15 cellular contexts compared by ENCODE assay signal in the genomic region with DNA sequence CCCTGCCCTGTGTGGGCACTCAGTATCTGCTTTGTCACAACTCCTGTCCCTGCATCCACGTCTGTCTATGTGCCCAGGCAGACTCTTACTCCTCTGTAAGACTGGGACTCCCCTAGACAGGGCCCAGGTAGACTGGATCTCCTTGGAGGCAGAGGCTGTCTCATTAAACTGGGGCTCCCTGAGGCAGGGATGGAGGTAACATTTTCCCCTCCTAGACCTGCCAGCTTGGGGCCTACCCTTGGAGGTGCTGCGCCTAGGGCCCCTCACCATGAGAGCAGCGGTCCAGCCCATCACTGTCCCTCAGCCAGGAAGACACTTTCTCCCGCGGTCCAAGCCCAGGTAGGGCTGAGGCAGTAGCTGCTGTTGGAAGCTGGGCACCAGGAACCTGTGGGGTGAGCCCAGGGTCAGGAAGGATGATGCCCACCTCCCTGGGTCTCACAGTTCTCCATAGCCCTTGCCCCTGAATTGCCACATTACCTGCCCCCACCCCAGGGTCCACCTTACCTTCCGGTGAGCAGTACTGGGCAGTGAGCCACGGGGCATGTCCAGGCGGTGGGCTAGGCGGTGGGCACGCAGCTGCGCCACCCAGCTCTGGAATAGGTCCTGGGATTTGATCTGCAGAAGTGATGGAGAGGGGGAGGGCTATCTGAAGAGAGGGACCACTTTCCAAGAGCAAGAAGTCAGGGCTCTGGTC. TPM values are rescaled to one million over a fixed set of nuclear protein-coding genes. Genes with fewer than 3 reads are reported as not detected.
DNase-seq lines count a peak whose midpoint lies in the region; ATAC-seq and TF ChIP-seq lines count a peak whose summit lies in the region.
"Had no signal": no experiment of that assay in that cellular context is flagged by ENCODE, and none has a peak within 500 bp of the region (broad histone marks: within the 10 kb centered on the region; RNA-seq: fewer than 3 reads in every experiment).

No MANE protein-coding gene starts in this region.

- H3K27me3 Mint-ChIP-seq in activated CD8-positive, alpha-beta T cell treated with anti-CD3 and anti-CD28 coated beads, Interleukin-2, amount 10 ng/mL, durations not matched to agents 7 days and 5 days (ENCODE audit: low read depth) = no peaks in the 10 kb centered on the region
- H3K27me3 Mint-ChIP-seq in activated CD8-positive, alpha-beta T cell treated with anti-CD3 and anti-CD28 coated beads for 36 hours = no peaks in the 10 kb centered on the region
- H3K27me3 Mint-ChIP-seq in endothelial cell (ENCODE audit: unreplicated experiment) = peaks cover 8% of the 10 kb centered on the region
- no peaks in the 10 kb centered on the region for H3K27me3 Mint-ChIP-seq in activated T-helper 1 cell treated with anti-CD3 and anti-CD28 coated beads, Interleukin-12 subunit alpha, Interleukin-12 subunit beta, Interleukin-2, Interleukin-4 antibody, amounts not matched to agents 30 ng/mL and 10 ng/mL and 1 ng/mL, durations not matched to agents 14 hours and 24 hours and 36 hours (ENCODE audit: insufficient read depth)
- H3K27me3 Mint-ChIP-seq: CD8-positive, alpha-beta memory T cell had no signal

- CTCF ChIA-PET in activated CD8-positive, alpha-beta T cell treated with anti-CD3 and anti-CD28 coated beads, Interleukin-2, amount 10 ng/mL, durations not matched to agents 7 days and 5 days (lab: Charles Lee) = no interaction called here
- CTCF ChIA-PET in activated CD8-positive, alpha-beta T cell treated with anti-CD3 and anti-CD28 coated beads for 36 hours (lab: Charles Lee) = no interaction called here
- CTCF ChIA-PET in RWPE1 (lab: Yijun Ruan, JAX) = no interaction called here

- DNase-seq in activated CD8-positive, alpha-beta T cell treated with anti-CD3 and anti-CD28 coated beads, Interleukin-2, amount 10 ng/mL, durations not matched to agents 7 days and 5 days = no peak
- no peak for DNase-seq in activated CD8-positive, alpha-beta T cell treated with anti-CD3 and anti-CD28 coated beads for 36 hours
- DNase-seq in RWPE1 (ENCODE audit: low spot score) (no peak), endothelial cell (ENCODE audit: low spot score) (no peak), NCI-H1436 (lab: John Stamatoyannopoulos, UW) (no peak), NCI-H1417 treated with DMSO at 0.1 percent for 48 hours (lab: John Stamatoyannopoulos, UW) (no peak)
- no peak for DNase-seq in stimulated activated effector memory CD8-positive, alpha-beta T cell treated with anti-CD3 and anti-CD28 coated beads, Interleukin-12 subunit alpha, Interleukin-12 subunit beta, amount 100 ng/mL, for 72 hours (ENCODE audit: low spot score in 2 of 2)
- DNase-seq in activated T-helper 1 cell treated with anti-CD3 and anti-CD28 coated beads, Interleukin-12 subunit alpha, Interleukin-12 subunit beta, Interleukin-2, Interleukin-4 antibody, amounts not matched to agents 30 ng/mL and 10 ng/mL and 1 ng/mL, durations not matched to agents 14 hours and 24 hours and 36 hours (ENCODE audit: low spot score) = no peak
- DNase-seq: DND-41, GDM1, GOT3, H9 had no signal

- TF ChIP-seq CTCF in activated CD8-positive, alpha-beta T cell treated with anti-CD3 and anti-CD28 coated beads for 36 hours (IDR thresholded peaks at IDR 0.05) = no peak
- TF ChIP-seq CTCF in RWPE1 (conservative IDR thresholded peaks at IDR 0.05; ENCODE audit: low read depth) (no peak), endothelial cell (IDR thresholded peaks at IDR 0.05; ENCODE audit: unreplicated experiment) (no peak)

- H3K4me1 Mint-ChIP-seq in activated CD8-positive, alpha-beta T cell treated with anti-CD3 and anti-CD28 coated beads, Interleukin-2, amount 10 ng/mL, durations not matched to agents 7 days and 5 days (ENCODE audit: low read depth) = peaks cover 26% of the 10 kb centered on the region
- H3K4me1 Mint-ChIP-seq in activated CD8-positive, alpha-beta T cell treated with anti-CD3 and anti-CD28 coated beads for 36 hours (ENCODE audit: low read depth) = peaks cover 22% of the 10 kb centered on the region
- H3K4me1 Mint-ChIP-seq in endothelial cell (ENCODE audit: unreplicated experiment) = peaks cover 10% of the 10 kb centered on the region
- peaks cover 27% of the 10 kb centered on the region for H3K4me1 Mint-ChIP-seq in stimulated activated effector memory CD8-positive, alpha-beta T cell treated with anti-CD3 and anti-CD28 coated beads, Interleukin-12 subunit alpha, Interleukin-12 subunit beta, amount 100 ng/mL, for 72 hours
- H3K4me1 Mint-ChIP-seq in activated T-helper 1 cell treated with anti-CD3 and anti-CD28 coated beads, Interleukin-12 subunit alpha, Interleukin-12 subunit beta, Interleukin-2, Interleukin-4 antibody, amounts not matched to agents 30 ng/mL and 10 ng/mL and 1 ng/mL, durations not matched to agents 14 hours and 24 hours and 36 hours (ENCODE audit: low read depth) = peaks cover 25% of the 10 kb centered on the region

- POLR2A ChIA-PET in activated CD8-positive, alpha-beta T cell treated with anti-CD3 and anti-CD28 coated beads, Interleukin-2, amount 10 ng/mL, durations not matched to agents 7 days and 5 days (lab: Charles Lee) = interaction anchor here (0.9 to 2.4 kb wide), 2 partner anchors 13 to 125 kb away, joined by 3 to 6 read pairs; a partner anchor contains a TSS
- POLR2A ChIA-PET in activated CD8-positive, alpha-beta T cell treated with anti-CD3 and anti-CD28 coated beads for 36 hours (lab: Charles Lee) = no interaction called here
- POLR2A ChIA-PET in RWPE1 (lab: Yijun Ruan, JAX; ENCODE audit: low non-redundant PET) = no interaction called here

- peak overlapping the region; percentile 55 for H3K27ac Mint-ChIP-seq in activated CD8-positive, alpha-beta T cell treated with anti-CD3 and anti-CD28 coated beads, Interleukin-2, amount 10 ng/mL, durations not matched to agents 7 days and 5 days
- H3K27ac Mint-ChIP-seq in activated CD8-positive, alpha-beta T cell treated with anti-CD3 and anti-CD28 coated beads for 36 hours = no peak overlapping the region
- H3K27ac Mint-ChIP-seq in endothelial cell (ENCODE audit: unreplicated experiment) = no peak overlapping the region
- H3K27ac Mint-ChIP-seq in stimulated activated effector memory CD8-positive, alpha-beta T cell treated with anti-CD3 and anti-CD28 coated beads, Interleukin-12 subunit alpha, Interleukin-12 subunit beta, amount 100 ng/mL, for 72 hours = peak overlapping the region; percentile 56
- H3K27ac Mint-ChIP-seq in activated T-helper 1 cell treated with anti-CD3 and anti-CD28 coated beads, Interleukin-12 subunit alpha, Interleukin-12 subunit beta, Interleukin-2, Interleukin-4 antibody, amounts not matched to agents 30 ng/mL and 10 ng/mL and 1 ng/mL, durations not matched to agents 14 hours and 24 hours and 36 hours = no peak overlapping the region
- H3K27ac Mint-ChIP-seq: H9 had no signal

- H3K4me3 Mint-ChIP-seq in activated CD8-positive, alpha-beta T cell treated with anti-CD3 and anti-CD28 coated beads, Interleukin-2, amount 10 ng/mL, durations not matched to agents 7 days and 5 days = no peak overlapping the region
- H3K4me3 Mint-ChIP-seq in activated CD8-positive, alpha-beta T cell treated with anti-CD3 and anti-CD28 coated beads for 36 hours = no peak overlapping the region
- H3K4me3 Mint-ChIP-seq in endothelial cell (ENCODE audit: unreplicated experiment) = peak overlapping the region; percentile 70
- no peak overlapping the region for H3K4me3 Mint-ChIP-seq in stimulated activated effector memory CD8-positive, alpha-beta T cell treated with anti-CD3 and anti-CD28 coated beads, Interleukin-12 subunit alpha, Interleukin-12 subunit beta, amount 100 ng/mL, for 72 hours
- H3K4me3 Mint-ChIP-seq in activated T-helper 1 cell treated with anti-CD3 and anti-CD28 coated beads, Interleukin-12 subunit alpha, Interleukin-12 subunit beta, Interleukin-2, Interleukin-4 antibody, amounts not matched to agents 30 ng/mL and 10 ng/mL and 1 ng/mL, durations not matched to agents 14 hours and 24 hours and 36 hours = no peak overlapping the region
- H3K4me3 Mint-ChIP-seq: H9 had no signal

- intact Hi-C loops in activated CD8-positive, alpha-beta T cell treated with anti-CD3 and anti-CD28 coated beads for 36 hours (cut with micrococcal nuclease) = no loop called here
- intact Hi-C loops in activated T-helper 1 cell treated with anti-CD3 and anti-CD28 coated beads, Interleukin-12 subunit alpha, Interleukin-12 subunit beta, Interleukin-2, Interleukin-4 antibody, amounts not matched to agents 30 ng/mL and 10 ng/mL and 1 ng/mL, durations not matched to agents 14 hours and 24 hours and 36 hours (cut with micrococcal nuclease) = no loop called here

- peak overlapping the region; percentile 78 for H3K27ac ChIP-seq in RWPE1
- H3K27ac ChIP-seq: 22Rv1, BLaER1 had no signal

- H3K9me3 Mint-ChIP-seq in activated CD8-positive, alpha-beta T cell treated with anti-CD3 and anti-CD28 coated beads, Interleukin-2, amount 10 ng/mL, durations not matched to agents 7 days and 5 days (ENCODE audit: insufficient read depth) = no peaks in the 10 kb centered on the region
- no peaks in the 10 kb centered on the region for H3K9me3 Mint-ChIP-seq in activated CD8-positive, alpha-beta T cell treated with anti-CD3 and anti-CD28 coated beads for 36 hours
- H3K9me3 Mint-ChIP-seq in endothelial cell (ENCODE audit: unreplicated experiment) = no peaks in the 10 kb centered on the region
- no peaks in the 10 kb centered on the region for H3K9me3 Mint-ChIP-seq in stimulated activated effector memory CD8-positive, alpha-beta T cell treated with anti-CD3 and anti-CD28 coated beads, Interleukin-12 subunit alpha, Interleukin-12 subunit beta, amount 100 ng/mL, for 72 hours
- no peaks in the 10 kb centered on the region for H3K9me3 Mint-ChIP-seq in activated T-helper 1 cell treated with anti-CD3 and anti-CD28 coated beads, Interleukin-12 subunit alpha, Interleukin-12 subunit beta, Interleukin-2, Interleukin-4 antibody, amounts not matched to agents 30 ng/mL and 10 ng/mL and 1 ng/mL, durations not matched to agents 14 hours and 24 hours and 36 hours
- H3K9me3 Mint-ChIP-seq: CD8-positive, alpha-beta memory T cell; H9 had no signal

- ATAC-seq in activated CD8-positive, alpha-beta T cell treated with anti-CD3 and anti-CD28 coated beads, Interleukin-2, amount 10 ng/mL, durations not matched to agents 7 days and 5 days = no peak
- ATAC-seq in activated CD8-positive, alpha-beta T cell treated with anti-CD3 and anti-CD28 coated beads for 36 hours = no peak
- ATAC-seq in stimulated activated effector memory CD8-positive, alpha-beta T cell treated with anti-CD3 and anti-CD28 coated beads, Interleukin-12 subunit alpha, Interleukin-12 subunit beta, amount 100 ng/mL, for 72 hours = no peak

- H3K36me3 Mint-ChIP-seq in activated CD8-positive, alpha-beta T cell treated with anti-CD3 and anti-CD28 coated beads, Interleukin-2, amount 10 ng/mL, durations not matched to agents 7 days and 5 days (ENCODE audit: low read depth) = peaks cover 29% of the 10 kb centered on the region
- peaks cover 7% of the 10 kb centered on the region for H3K36me3 Mint-ChIP-seq in activated CD8-positive, alpha-beta T cell treated with anti-CD3 and anti-CD28 coated beads for 36 hours (ENCODE audit: low read depth)
- peaks cover 21% of the 10 kb centered on the region for H3K36me3 Mint-ChIP-seq in endothelial cell (ENCODE audit: low read depth, unreplicated experiment)
- H3K36me3 Mint-ChIP-seq in stimulated activated effector memory CD8-positive, alpha-beta T cell treated with anti-CD3 and anti-CD28 coated beads, Interleukin-12 subunit alpha, Interleukin-12 subunit beta, amount 100 ng/mL, for 72 hours = peaks cover 59% of the 10 kb centered on the region
- H3K36me3 Mint-ChIP-seq in activated T-helper 1 cell treated with anti-CD3 and anti-CD28 coated beads, Interleukin-12 subunit alpha, Interleukin-12 subunit beta, Interleukin-2, Interleukin-4 antibody, amounts not matched to agents 30 ng/mL and 10 ng/mL and 1 ng/mL, durations not matched to agents 14 hours and 24 hours and 36 hours (ENCODE audit: low read depth) = peaks cover 20% of the 10 kb centered on the region

RNA-seq across cellular contexts. Expression of a gene that starts 3.4 kb away (rescaled TPM):
- 10 to 100 TPM; 33.0 to 33.6 TPM for total RNA-seq in activated CD8-positive, alpha-beta T cell treated with anti-CD3 and anti-CD28 coated beads, Interleukin-2, amount 10 ng/mL, durations not matched to agents 7 days and 5 days
- 10 to 100 TPM; 18.0 to 19.8 TPM for total RNA-seq in activated CD8-positive, alpha-beta T cell treated with anti-CD3 and anti-CD28 coated beads for 36 hours
- 28.0 TPM for total RNA-seq in endothelial cell (ENCODE audit: unreplicated experiment)
- total RNA-seq in activated T-helper 1 cell treated with anti-CD3 and anti-CD28 coated beads, Interleukin-12 subunit alpha, Interleukin-12 subunit beta, Interleukin-2, Interleukin-4 antibody, amounts not matched to agents 30 ng/mL and 10 ng/mL and 1 ng/mL, durations not matched to agents 14 hours and 24 hours and 36 hours = 18.6 and 21.6 TPM in 2 replicates

RNA-seq across cellular contexts. Expression of a gene that starts 13.2 kb away (rescaled TPM):
- total RNA-seq in activated CD8-positive, alpha-beta T cell treated with anti-CD3 and anti-CD28 coated beads, Interleukin-2, amount 10 ng/mL, durations not matched to agents 7 days and 5 days = 10 to 100 TPM; 37.9 to 41.6 TPM
- total RNA-seq in activated CD8-positive, alpha-beta T cell treated with anti-CD3 and anti-CD28 coated beads for 36 hours = 10 to 100 TPM; 66.5 to 67.0 TPM
- total RNA-seq in endothelial cell (ENCODE audit: unreplicated experiment) = 56.3 TPM
- 53.6 and 56.9 TPM in 2 replicates for total RNA-seq in activated T-helper 1 cell treated with anti-CD3 and anti-CD28 coated beads, Interleukin-12 subunit alpha, Interleukin-12 subunit beta, Interleukin-2, Interleukin-4 antibody, amounts not matched to agents 30 ng/mL and 10 ng/mL and 1 ng/mL, durations not matched to agents 14 hours and 24 hours and 36 hours

RNA-seq across cellular contexts. Expression of a gene that starts 13.3 kb away (rescaled TPM):
- under 1 TPM; 0.82 to 0.97 TPM for total RNA-seq in activated CD8-positive, alpha-beta T cell treated with anti-CD3 and anti-CD28 coated beads, Interleukin-2, amount 10 ng/mL, durations not matched to agents 7 days and 5 days
- under 1 TPM; 0.38 to 0.67 TPM for total RNA-seq in activated CD8-positive, alpha-beta T cell treated with anti-CD3 and anti-CD28 coated beads for 36 hours
- 1.0 TPM for total RNA-seq in endothelial cell (ENCODE audit: unreplicated experiment)
- 0.39 and 0.70 TPM in 2 replicates for total RNA-seq in activated T-helper 1 cell treated with anti-CD3 and anti-CD28 coated beads, Interleukin-12 subunit alpha, Interleukin-12 subunit beta, Interleukin-2, Interleukin-4 antibody, amounts not matched to agents 30 ng/mL and 10 ng/mL and 1 ng/mL, durations not matched to agents 14 hours and 24 hours and 36 hours

RNA-seq across cellular contexts. Expression of a gene that starts 22.9 kb away (rescaled TPM):
- 10 to 100 TPM; 24.1 to 24.8 TPM for total RNA-seq in activated CD8-positive, alpha-beta T cell treated with anti-CD3 and anti-CD28 coated beads, Interleukin-2, amount 10 ng/mL, durations not matched to agents 7 days and 5 days
- total RNA-seq in activated CD8-positive, alpha-beta T cell treated with anti-CD3 and anti-CD28 coated beads for 36 hours = 10 to 100 TPM; 21.0 to 23.8 TPM
- 44.8 TPM for total RNA-seq in endothelial cell (ENCODE audit: unreplicated experiment)
- 24.5 and 26.3 TPM in 2 replicates for total RNA-seq in activated T-helper 1 cell treated with anti-CD3 and anti-CD28 coated beads, Interleukin-12 subunit alpha, Interleukin-12 subunit beta, Interleukin-2, Interleukin-4 antibody, amounts not matched to agents 30 ng/mL and 10 ng/mL and 1 ng/mL, durations not matched to agents 14 hours and 24 hours and 36 hours

RNA-seq across cellular contexts. Expression of a gene that starts 32.8 kb away (rescaled TPM):
- under 1 TPM in 1 of 2 experiments, not detected in 1; 0.05 TPM for total RNA-seq in activated CD8-positive, alpha-beta T cell treated with anti-CD3 and anti-CD28 coated beads, Interleukin-2, amount 10 ng/mL, durations not matched to agents 7 days and 5 days
- under 1 TPM; 0.13 to 0.18 TPM for total RNA-seq in activated CD8-positive, alpha-beta T cell treated with anti-CD3 and anti-CD28 coated beads for 36 hours
- total RNA-seq in endothelial cell (ENCODE audit: unreplicated experiment) = 30.7 TPM
- total RNA-seq in activated T-helper 1 cell treated with anti-CD3 and anti-CD28 coated beads, Interleukin-12 subunit alpha, Interleukin-12 subunit beta, Interleukin-2, Interleukin-4 antibody, amounts not matched to agents 30 ng/mL and 10 ng/mL and 1 ng/mL, durations not matched to agents 14 hours and 24 hours and 36 hours = 0.05 and 0.12 TPM in 2 replicates

Comparison
In these comparisons a context has a peak if more than half of its experiments do, and no peak if none do; other contexts are left out.
1. H3K27ac Mint-ChIP-seq: peak in activated CD8-positive, alpha-beta T cell treated with anti-CD3 and anti-CD28 coated beads, Interleukin-2, amount 10 ng/mL, durations not matched to agents 7 days and 5 days (single experiment) and stimulated activated effector memory CD8-positive, alpha-beta T cell treated with anti-CD3 and anti-CD28 coated beads, Interleukin-12 subunit alpha, Interleukin-12 subunit beta, amount 100 ng/mL, for 72 hours (single experiment); none in activated CD8-positive, alpha-beta T cell treated with anti-CD3 and anti-CD28 coated beads for 36 hours (single experiment), endothelial cell (single experiment) and activated T-helper 1 cell treated with anti-CD3 and anti-CD28 coated beads, Interleukin-12 subunit alpha, Interleukin-12 subunit beta, Interleukin-2, Interleukin-4 antibody, amounts not matched to agents 30 ng/mL and 10 ng/mL and 1 ng/mL, durations not matched to agents 14 hours and 24 hours and 36 hours (single experiment).